In genomic region chr5:154754460-154755360, GRCh38 we compare ENCODE assay signal across 8 cellular contexts.
DNase-seq lines count a peak whose midpoint lies in the region; ATAC-seq and TF ChIP-seq lines count a peak whose summit lies in the region.

No MANE protein-coding gene starts in this region.

- ATAC-seq in GM18517 (IDR thresholded peaks at IDR 0.05; ENCODE audit: unreplicated experiment) (peak; percentile 91), HG03039 (IDR thresholded peaks at IDR 0.05; ENCODE audit: unreplicated experiment) (peak; percentile 89)

- DNase-seq in 8988T (peak; percentile 95), NCI-H2029 treated with DMSO at 0.1 percent for 48 hours (lab: John Stamatoyannopoulos, UW) (peak; percentile 94), T1000 (lab: John Stamatoyannopoulos, UW) (peak; percentile 94), astrocyte of the spinal cord (ENCODE audit: low read depth, low spot score) (peak; percentile 99), hippocampal formation (lab: John Stamatoyannopoulos, UW) (peak; percentile 98 to 99), retina (peak; percentile 97)

- in situ Hi-C loops in astrocyte of the spinal cord (cut with HindIII; ENCODE audit: low sequenced_read_pairs): no loop called here

- TF ChIP-seq CTCF in astrocyte of the spinal cord (IDR thresholded peaks at IDR 0.05; ENCODE audit: low read depth, low read length): peak; percentile 47

- peak overlapping the region; percentile 92 for H3K4me3 ChIP-seq in astrocyte of the spinal cord (ENCODE audit: low read depth, low read length)

Comparison
In these comparisons a context has a peak if more than half of its experiments do, and no peak if none do; other contexts are left out.
1. Peak in every context shown above with its lines: DNase-seq, ATAC-seq and H3K4me3 ChIP-seq.